ENCODE assay signal across 1 cellular context in the genomic region with DNA sequence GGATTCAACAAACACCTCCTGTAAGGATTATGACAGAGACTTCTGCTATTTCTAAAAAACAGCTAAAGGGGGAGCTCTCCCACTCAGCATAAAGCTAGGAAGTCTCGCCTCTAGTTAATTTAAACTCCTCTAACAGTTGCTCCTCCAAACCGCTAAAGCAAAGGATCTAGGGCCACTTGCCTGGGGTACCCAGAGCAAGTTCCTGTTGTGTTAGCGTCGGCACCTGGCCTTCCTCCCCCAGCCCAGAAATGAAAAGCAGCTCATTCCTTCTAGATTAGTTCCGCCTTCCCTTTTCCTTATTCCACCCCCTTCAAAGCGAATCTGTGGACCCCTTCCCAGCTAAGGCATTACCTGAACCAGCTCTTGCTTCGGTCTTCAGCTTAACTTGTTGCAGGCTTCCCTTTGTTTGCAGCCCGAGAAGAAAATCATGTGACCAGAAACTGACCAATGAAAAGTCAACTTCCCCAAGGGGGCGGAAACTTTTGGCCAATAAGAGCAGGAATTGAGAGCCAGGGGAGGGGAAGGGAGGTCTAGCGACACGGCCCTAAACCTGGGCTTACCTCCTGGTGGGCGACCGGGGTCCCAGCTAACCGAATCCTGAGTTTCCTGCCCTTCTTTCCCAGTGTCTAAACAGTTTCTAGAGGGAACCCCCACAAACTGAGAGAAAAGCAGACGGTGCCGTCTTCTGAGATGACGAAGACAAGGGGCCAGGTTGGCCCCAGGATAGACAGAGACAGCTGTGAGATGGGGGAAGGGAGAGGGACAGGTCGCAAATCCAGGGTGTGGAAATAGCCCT.
TF ChIP-seq lines count a peak whose summit lies in the region.

A gene with protein sequence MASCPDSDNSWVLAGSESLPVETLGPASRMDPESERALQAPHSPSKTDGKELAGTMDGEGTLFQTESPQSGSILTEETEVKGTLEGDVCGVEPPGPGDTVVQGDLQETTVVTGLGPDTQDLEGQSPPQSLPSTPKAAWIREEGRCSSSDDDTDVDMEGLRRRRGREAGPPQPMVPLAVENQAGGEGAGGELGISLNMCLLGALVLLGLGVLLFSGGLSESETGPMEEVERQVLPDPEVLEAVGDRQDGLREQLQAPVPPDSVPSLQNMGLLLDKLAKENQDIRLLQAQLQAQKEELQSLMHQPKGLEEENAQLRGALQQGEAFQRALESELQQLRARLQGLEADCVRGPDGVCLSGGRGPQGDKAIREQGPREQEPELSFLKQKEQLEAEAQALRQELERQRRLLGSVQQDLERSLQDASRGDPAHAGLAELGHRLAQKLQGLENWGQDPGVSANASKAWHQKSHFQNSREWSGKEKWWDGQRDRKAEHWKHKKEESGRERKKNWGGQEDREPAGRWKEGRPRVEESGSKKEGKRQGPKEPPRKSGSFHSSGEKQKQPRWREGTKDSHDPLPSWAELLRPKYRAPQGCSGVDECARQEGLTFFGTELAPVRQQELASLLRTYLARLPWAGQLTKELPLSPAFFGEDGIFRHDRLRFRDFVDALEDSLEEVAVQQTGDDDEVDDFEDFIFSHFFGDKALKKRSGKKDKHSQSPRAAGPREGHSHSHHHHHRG (minus strand): TSS at position 382 of the 796 bp plus-strand sequence. CDS start 2,378 bp downstream, outside the sequence.

TF ChIP-seq in HEK293, 187 proteins besides CTCF, POLR2A, EP300 and RAD21 (continued from another document and continues in another):
- TF ChIP-seq, protein P1, sequence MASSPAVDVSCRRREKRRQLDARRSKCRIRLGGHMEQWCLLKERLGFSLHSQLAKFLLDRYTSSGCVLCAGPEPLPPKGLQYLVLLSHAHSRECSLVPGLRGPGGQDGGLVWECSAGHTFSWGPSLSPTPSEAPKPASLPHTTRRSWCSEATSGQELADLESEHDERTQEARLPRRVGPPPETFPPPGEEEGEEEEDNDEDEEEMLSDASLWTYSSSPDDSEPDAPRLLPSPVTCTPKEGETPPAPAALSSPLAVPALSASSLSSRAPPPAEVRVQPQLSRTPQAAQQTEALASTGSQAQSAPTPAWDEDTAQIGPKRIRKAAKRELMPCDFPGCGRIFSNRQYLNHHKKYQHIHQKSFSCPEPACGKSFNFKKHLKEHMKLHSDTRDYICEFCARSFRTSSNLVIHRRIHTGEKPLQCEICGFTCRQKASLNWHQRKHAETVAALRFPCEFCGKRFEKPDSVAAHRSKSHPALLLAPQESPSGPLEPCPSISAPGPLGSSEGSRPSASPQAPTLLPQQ (tag by site-specific recombination; IDR thresholded peaks at IDR 0.05), result no peak; the same call in none of the 2 replicates
- TF ChIP-seq ZNF169 (tag by site-specific recombination; IDR thresholded peaks at IDR 0.05) (no peak), ZNF791 (tag by site-specific recombination; IDR thresholded peaks at IDR 0.05) (no peak), SETDB1 (IDR thresholded peaks at IDR 0.05; ENCODE audit: insufficient read length, low read length) (no peak), YY1 (tag by site-specific recombination; IDR thresholded peaks at IDR 0.05) (no peak), HOXC10 (CRISPR knock-in tag; IDR thresholded peaks at IDR 0.05) (no peak), ZNF558 (tag by site-specific recombination; IDR thresholded peaks at IDR 0.05) (no peak), ZNF76 (tag by site-specific recombination; IDR thresholded peaks at IDR 0.05; ENCODE audit: borderline replicate concordance, low read depth) (0 out of 2 replicates have a peak, but pooled peaks have one; percentile 24), ZNF768 (tag by site-specific recombination; IDR thresholded peaks at IDR 0.05) (no peak), KLF8 (tag by site-specific recombination; IDR thresholded peaks at IDR 0.05) (0 out of 2 replicates have a peak, but pooled peaks have one; percentile 16), ZNF629 (tag by site-specific recombination; IDR thresholded peaks at IDR 0.05) (no peak), SP7 (tag by site-specific recombination; IDR thresholded peaks at IDR 0.05) (0 out of 2 replicates have a peak, but pooled peaks have one; percentile 1), ZNF121 (tag by site-specific recombination; IDR thresholded peaks at IDR 0.05) (no peak), ZBTB7A (tag by site-specific recombination; IDR thresholded peaks at IDR 0.05; ENCODE audit: low read depth) (no peak), ZNF560 (tag by site-specific recombination; IDR thresholded peaks at IDR 0.05; ENCODE audit: borderline replicate concordance) (no peak), OVOL3 (tag by site-specific recombination; IDR thresholded peaks at IDR 0.05) (no peak), ZNF202 (tag by site-specific recombination; IDR thresholded peaks at IDR 0.05; ENCODE audit: borderline replicate concordance) (no peak), GFI1B (tag by site-specific recombination; IDR thresholded peaks at IDR 0.05) (no peak), KLF10 (tag by site-specific recombination; IDR thresholded peaks at IDR 0.05) (peak; percentile 37; the same call in 1 of the 2 replicates), PRDM1 (tag by site-specific recombination; IDR thresholded peaks at IDR 0.05) (no peak), ZNF366 (tag by site-specific recombination; conservative IDR thresholded peaks at IDR 0.05) (peak; percentile 82), ZBTB1 (tag by site-specific recombination; IDR thresholded peaks at IDR 0.05) (no peak), BCL11A (tag by site-specific recombination; IDR thresholded peaks at IDR 0.05; ENCODE audit: low read depth) (no peak), ZNF140 (tag by site-specific recombination; IDR thresholded peaks at IDR 0.05) (no peak), ZNF211 (tag by site-specific recombination; IDR thresholded peaks at IDR 0.05; ENCODE audit: low read depth) (no peak), ZNF175 (tag by site-specific recombination; IDR thresholded peaks at IDR 0.05) (no peak), ZNF610 (tag by site-specific recombination; IDR thresholded peaks at IDR 0.05; ENCODE audit: borderline replicate concordance) (no peak), ZBTB17 (tag by site-specific recombination; IDR thresholded peaks at IDR 0.05) (peak; percentile 92; the same call in 1 of the 2 replicates), ZNF157 (tag by site-specific recombination; IDR thresholded peaks at IDR 0.05) (no peak), TCF7L2 (IDR thresholded peaks at IDR 0.05; ENCODE audit: borderline replicate concordance, low read depth, low read length) (no peak), ZNF548 (tag by site-specific recombination; IDR thresholded peaks at IDR 0.05) (no peak)
- TF ChIP-seq, protein P2, sequence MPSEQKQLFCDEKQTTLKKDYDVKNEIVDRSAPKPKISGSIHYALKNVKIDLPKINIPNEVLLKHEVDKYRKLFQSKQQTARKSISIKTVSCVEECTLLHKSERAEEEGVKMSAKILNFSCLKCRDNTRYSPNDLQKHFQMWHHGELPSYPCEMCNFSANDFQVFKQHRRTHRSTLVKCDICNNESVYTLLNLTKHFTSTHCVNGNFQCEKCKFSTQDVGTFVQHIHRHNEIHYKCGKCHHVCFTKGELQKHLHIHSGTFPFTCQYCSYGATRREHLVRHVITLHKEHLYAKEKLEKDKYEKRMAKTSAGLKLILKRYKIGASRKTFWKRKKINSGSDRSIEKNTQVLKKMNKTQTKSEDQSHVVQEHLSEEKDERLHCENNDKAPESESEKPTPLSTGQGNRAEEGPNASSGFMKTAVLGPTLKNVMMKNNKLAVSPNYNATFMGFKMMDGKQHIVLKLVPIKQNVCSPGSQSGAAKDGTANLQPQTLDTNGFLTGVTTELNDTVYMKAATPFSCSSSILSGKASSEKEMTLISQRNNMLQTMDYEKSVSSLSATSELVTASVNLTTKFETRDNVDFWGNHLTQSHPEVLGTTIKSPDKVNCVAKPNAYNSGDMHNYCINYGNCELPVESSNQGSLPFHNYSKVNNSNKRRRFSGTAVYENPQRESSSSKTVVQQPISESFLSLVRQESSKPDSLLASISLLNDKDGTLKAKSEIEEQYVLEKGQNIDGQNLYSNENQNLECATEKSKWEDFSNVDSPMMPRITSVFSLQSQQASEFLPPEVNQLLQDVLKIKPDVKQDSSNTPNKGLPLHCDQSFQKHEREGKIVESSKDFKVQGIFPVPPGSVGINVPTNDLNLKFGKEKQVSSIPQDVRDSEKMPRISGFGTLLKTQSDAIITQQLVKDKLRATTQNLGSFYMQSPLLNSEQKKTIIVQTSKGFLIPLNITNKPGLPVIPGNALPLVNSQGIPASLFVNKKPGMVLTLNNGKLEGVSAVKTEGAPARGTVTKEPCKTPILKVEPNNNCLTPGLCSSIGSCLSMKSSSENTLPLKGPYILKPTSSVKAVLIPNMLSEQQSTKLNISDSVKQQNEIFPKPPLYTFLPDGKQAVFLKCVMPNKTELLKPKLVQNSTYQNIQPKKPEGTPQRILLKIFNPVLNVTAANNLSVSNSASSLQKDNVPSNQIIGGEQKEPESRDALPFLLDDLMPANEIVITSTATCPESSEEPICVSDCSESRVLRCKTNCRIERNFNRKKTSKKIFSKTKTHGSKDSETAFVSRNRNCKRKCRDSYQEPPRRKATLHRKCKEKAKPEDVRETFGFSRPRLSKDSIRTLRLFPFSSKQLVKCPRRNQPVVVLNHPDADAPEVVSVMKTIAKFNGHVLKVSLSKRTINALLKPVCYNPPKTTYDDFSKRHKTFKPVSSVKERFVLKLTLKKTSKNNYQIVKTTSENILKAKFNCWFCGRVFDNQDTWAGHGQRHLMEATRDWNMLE (tag by site-specific recombination; conservative IDR thresholded peaks at IDR 0.05; ENCODE audit: low read depth), result no peak
- TF ChIP-seq, protein P3, sequence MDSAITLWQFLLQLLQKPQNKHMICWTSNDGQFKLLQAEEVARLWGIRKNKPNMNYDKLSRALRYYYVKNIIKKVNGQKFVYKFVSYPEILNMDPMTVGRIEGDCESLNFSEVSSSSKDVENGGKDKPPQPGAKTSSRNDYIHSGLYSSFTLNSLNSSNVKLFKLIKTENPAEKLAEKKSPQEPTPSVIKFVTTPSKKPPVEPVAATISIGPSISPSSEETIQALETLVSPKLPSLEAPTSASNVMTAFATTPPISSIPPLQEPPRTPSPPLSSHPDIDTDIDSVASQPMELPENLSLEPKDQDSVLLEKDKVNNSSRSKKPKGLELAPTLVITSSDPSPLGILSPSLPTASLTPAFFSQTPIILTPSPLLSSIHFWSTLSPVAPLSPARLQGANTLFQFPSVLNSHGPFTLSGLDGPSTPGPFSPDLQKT (IDR thresholded peaks at IDR 0.05; ENCODE audit: borderline replicate concordance, low read depth, low read length), result no peak
- TF ChIP-seq, protein P4, sequence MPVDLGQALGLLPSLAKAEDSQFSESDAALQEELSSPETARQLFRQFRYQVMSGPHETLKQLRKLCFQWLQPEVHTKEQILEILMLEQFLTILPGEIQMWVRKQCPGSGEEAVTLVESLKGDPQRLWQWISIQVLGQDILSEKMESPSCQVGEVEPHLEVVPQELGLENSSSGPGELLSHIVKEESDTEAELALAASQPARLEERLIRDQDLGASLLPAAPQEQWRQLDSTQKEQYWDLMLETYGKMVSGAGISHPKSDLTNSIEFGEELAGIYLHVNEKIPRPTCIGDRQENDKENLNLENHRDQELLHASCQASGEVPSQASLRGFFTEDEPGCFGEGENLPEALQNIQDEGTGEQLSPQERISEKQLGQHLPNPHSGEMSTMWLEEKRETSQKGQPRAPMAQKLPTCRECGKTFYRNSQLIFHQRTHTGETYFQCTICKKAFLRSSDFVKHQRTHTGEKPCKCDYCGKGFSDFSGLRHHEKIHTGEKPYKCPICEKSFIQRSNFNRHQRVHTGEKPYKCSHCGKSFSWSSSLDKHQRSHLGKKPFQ (tag by site-specific recombination; IDR thresholded peaks at IDR 0.05), result no peak
- TF ChIP-seq, protein P5, sequence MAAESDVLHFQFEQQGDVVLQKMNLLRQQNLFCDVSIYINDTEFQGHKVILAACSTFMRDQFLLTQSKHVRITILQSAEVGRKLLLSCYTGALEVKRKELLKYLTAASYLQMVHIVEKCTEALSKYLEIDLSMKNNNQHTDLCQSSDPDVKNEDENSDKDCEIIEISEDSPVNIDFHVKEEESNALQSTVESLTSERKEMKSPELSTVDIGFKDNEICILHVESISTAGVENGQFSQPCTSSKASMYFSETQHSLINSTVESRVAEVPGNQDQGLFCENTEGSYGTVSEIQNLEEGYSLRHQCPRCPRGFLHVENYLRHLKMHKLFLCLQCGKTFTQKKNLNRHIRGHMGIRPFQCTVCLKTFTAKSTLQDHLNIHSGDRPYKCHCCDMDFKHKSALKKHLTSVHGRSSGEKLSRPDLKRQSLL (tag by site-specific recombination; IDR thresholded peaks at IDR 0.05), result no peak
- TF ChIP-seq, protein P6, sequence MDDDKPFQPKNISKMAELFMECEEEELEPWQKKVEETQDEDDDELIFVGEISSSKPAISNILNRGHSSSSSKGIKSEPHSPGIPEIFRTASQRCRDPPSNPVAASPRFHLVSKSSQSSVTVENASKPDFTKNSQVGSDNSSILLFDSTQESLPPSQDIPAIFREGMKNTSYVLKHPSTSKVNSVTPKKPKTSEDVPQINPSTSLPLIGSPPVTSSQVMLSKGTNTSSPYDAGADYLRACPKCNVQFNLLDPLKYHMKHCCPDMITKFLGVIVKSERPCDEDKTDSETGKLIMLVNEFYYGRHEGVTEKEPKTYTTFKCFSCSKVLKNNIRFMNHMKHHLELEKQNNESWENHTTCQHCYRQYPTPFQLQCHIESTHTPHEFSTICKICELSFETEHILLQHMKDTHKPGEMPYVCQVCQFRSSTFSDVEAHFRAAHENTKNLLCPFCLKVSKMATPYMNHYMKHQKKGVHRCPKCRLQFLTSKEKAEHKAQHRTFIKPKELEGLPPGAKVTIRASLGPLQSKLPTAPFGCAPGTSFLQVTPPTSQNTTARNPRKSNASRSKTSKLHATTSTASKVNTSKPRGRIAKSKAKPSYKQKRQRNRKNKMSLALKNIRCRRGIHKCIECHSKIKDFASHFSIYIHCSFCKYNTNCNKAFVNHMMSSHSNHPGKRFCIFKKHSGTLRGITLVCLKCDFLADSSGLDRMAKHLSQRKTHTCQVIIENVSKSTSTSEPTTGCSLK (tag by site-specific recombination; IDR thresholded peaks at IDR 0.05), result no peak
- TF ChIP-seq, protein P7, sequence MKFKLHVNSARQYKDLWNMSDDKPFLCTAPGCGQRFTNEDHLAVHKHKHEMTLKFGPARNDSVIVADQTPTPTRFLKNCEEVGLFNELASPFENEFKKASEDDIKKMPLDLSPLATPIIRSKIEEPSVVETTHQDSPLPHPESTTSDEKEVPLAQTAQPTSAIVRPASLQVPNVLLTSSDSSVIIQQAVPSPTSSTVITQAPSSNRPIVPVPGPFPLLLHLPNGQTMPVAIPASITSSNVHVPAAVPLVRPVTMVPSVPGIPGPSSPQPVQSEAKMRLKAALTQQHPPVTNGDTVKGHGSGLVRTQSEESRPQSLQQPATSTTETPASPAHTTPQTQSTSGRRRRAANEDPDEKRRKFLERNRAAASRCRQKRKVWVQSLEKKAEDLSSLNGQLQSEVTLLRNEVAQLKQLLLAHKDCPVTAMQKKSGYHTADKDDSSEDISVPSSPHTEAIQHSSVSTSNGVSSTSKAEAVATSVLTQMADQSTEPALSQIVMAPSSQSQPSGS (tag by site-specific recombination; IDR thresholded peaks at IDR 0.05; ENCODE audit: low read depth), result no peak
- TF ChIP-seq, protein P8, sequence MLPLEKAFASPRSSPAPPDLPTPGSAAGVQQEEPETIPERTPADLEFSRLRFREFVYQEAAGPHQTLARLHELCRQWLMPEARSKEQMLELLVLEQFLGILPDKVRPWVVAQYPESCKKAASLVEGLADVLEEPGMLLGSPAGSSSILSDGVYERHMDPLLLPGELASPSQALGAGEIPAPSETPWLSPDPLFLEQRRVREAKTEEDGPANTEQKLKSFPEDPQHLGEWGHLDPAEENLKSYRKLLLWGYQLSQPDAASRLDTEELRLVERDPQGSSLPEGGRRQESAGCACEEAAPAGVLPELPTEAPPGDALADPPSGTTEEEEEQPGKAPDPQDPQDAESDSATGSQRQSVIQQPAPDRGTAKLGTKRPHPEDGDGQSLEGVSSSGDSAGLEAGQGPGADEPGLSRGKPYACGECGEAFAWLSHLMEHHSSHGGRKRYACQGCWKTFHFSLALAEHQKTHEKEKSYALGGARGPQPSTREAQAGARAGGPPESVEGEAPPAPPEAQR (tag by site-specific recombination; IDR thresholded peaks at IDR 0.05), result no peak
